ENCODE assay signal across 16 cellular contexts in genomic region chr18:56992777-56993176, GRCh38.
DNase-seq lines count a peak whose midpoint lies in the region; ATAC-seq and TF ChIP-seq lines count a peak whose summit lies in the region.
"Had no signal": no experiment of that assay in that cellular context is flagged by ENCODE, and none has a peak within 500 bp of the region (broad histone marks: within the 10 kb centered on the region; RNA-seq: fewer than 3 reads in every experiment).

No MANE protein-coding gene starts in this region.

- intact Hi-C loops in mammary epithelial cell (cut with micrococcal nuclease) = no loop called here

- H3K27ac ChIP-seq in mammary epithelial cell (ENCODE audit: insufficient read depth, low read depth, low read length) = no peak overlapping the region
- H3K27ac ChIP-seq: gastrocnemius medialis, skin epidermis, VCaP had no signal

- no peaks in the 10 kb centered on the region for H3K27me3 Mint-ChIP-seq in activated naive CD8-positive, alpha-beta T cell treated with anti-CD3 and anti-CD28 coated beads, Interleukin-2, amount 50 U/mL, for 24 hours
- no peaks in the 10 kb centered on the region for H3K27me3 Mint-ChIP-seq in activated naive CD8-positive, alpha-beta T cell treated with anti-CD3 and anti-CD28 coated beads for 36 hours

- CTCF ChIA-PET in mammary epithelial cell (lab: Charles Lee; ENCODE audit: low non-redundant PET) = no interaction called here

- H3K9me3 ChIP-seq in mammary epithelial cell (replicated peaks; ENCODE audit: insufficient read depth, low read length) = no peaks in the 10 kb centered on the region
- H3K9me3 ChIP-seq: gastrocnemius medialis had no signal

- no peak for DNase-seq in activated naive CD8-positive, alpha-beta T cell treated with anti-CD3 and anti-CD28 coated beads, Interleukin-2, amount 50 U/mL, for 24 hours
- DNase-seq in activated naive CD8-positive, alpha-beta T cell treated with anti-CD3 and anti-CD28 coated beads for 36 hours = no peak
- DNase-seq in NCI-H2081 treated with DMSO at 0.1 percent for 48 hours (lab: John Stamatoyannopoulos, UW) = peak; percentile 54
- peak; percentile 70 for DNase-seq in mammary epithelial cell
- DNase-seq in GM13976 (ENCODE audit: low spot score) = no peak
- DNase-seq in stimulated activated CD4-positive, alpha-beta T cell treated with anti-CD3 and anti-CD28 coated beads, Interleukin-1b, Interleukin-23, amount 100 ng/mL, for 48 hours = no peak
- DNase-seq: cortex of kidney; gastrocnemius medialis; KG1; Right ventricle myocardium superior; stimulated activated CD4-positive, alpha-beta T cell treated with anti-CD3 and anti-CD28 coated beads, Interleukin-4, amount 100 ng/mL, for 1 hour had no signal

- H3K36me3 Mint-ChIP-seq in activated naive CD8-positive, alpha-beta T cell treated with anti-CD3 and anti-CD28 coated beads, Interleukin-2, amount 50 U/mL, for 24 hours (ENCODE audit: low read depth) = peaks cover 7% of the 10 kb centered on the region
- H3K36me3 Mint-ChIP-seq in activated naive CD8-positive, alpha-beta T cell treated with anti-CD3 and anti-CD28 coated beads for 36 hours = peaks cover 6% of the 10 kb centered on the region

- in situ Hi-C loops in mammary epithelial cell (cut with MboI; ENCODE audit: low sequenced_read_pairs in 2 of 2) (no loop called here), GM13976 (cut with MboI; ENCODE audit: low sequenced_read_pairs, unreplicated experiment) (no loop called here)

- peaks cover 7% of the 10 kb centered on the region for H3K4me1 Mint-ChIP-seq in activated naive CD8-positive, alpha-beta T cell treated with anti-CD3 and anti-CD28 coated beads, Interleukin-2, amount 50 U/mL, for 24 hours
- no peaks in the 10 kb centered on the region for H3K4me1 Mint-ChIP-seq in activated naive CD8-positive, alpha-beta T cell treated with anti-CD3 and anti-CD28 coated beads for 36 hours
- H3K4me1 Mint-ChIP-seq: nephron had no signal

- no peak for TF ChIP-seq CTCF in mammary epithelial cell (conservative IDR thresholded peaks at IDR 0.05 in 1 of 2, IDR thresholded peaks at IDR 0.05 in 1 of 2; ENCODE audit: extremely low read depth in 1 of 2, insufficient read depth in 1 of 2, low read depth in 1 of 2, low read length in 2 of 2)
- no peak for TF ChIP-seq CTCF in GM13976 (IDR thresholded peaks at IDR 0.05; ENCODE audit: borderline replicate concordance, control extremely low read depth, extremely low read depth, insufficient read depth, missing control alignments)

- WGBS in mammary epithelial cell (ENCODE audit: low coverage, missing lambda C conversion rate) = 33% methylated on average over 1 of the region's 1 CpG

- no peaks in the 10 kb centered on the region for H3K36me3 ChIP-seq in mammary epithelial cell (ENCODE audit: insufficient read depth, low read length)
- H3K36me3 ChIP-seq: gastrocnemius medialis had no signal

- ATAC-seq in activated naive CD8-positive, alpha-beta T cell treated with anti-CD3 and anti-CD28 coated beads, Interleukin-2, amount 50 U/mL, for 24 hours = peak; percentile 72
- no peak for ATAC-seq in GM21737 (IDR thresholded peaks at IDR 0.05; ENCODE audit: unreplicated experiment)
- ATAC-seq: gastrocnemius medialis had no signal

- BruUV-seq in mammary epithelial cell (replicated peaks; lab: Mats Ljungman, UMichigan) = no TSS peak

- no peak overlapping the region for H3K4me3 ChIP-seq in mammary epithelial cell (replicated peaks in 1 of 3; ENCODE audit: insufficient read depth in 1 of 3, low read depth in 2 of 3, low read length in 3 of 3)
- H3K4me3 ChIP-seq: gastrocnemius medialis, skin epidermis had no signal

- H3K79me2 ChIP-seq in mammary epithelial cell (ENCODE audit: insufficient read depth, low read length) = no peaks in the 10 kb centered on the region

- H4K20me1 ChIP-seq in mammary epithelial cell (ENCODE audit: insufficient read depth, low read length) = no peaks in the 10 kb centered on the region

- no peak overlapping the region for H3K27ac Mint-ChIP-seq in activated naive CD8-positive, alpha-beta T cell treated with anti-CD3 and anti-CD28 coated beads, Interleukin-2, amount 50 U/mL, for 24 hours
- H3K27ac Mint-ChIP-seq in activated naive CD8-positive, alpha-beta T cell treated with anti-CD3 and anti-CD28 coated beads for 36 hours = no peak overlapping the region
- H3K27ac Mint-ChIP-seq: nephron; T-helper 1 cell treated with Interleukin-12 subunit alpha and Interleukin-12 subunit beta and Interleukin-4 antibody, amounts not matched to agents 30 μg/mL and 1 μg/mL, for 36 hours had no signal

- dilution Hi-C loops in mammary epithelial cell (cut with HindIII; ENCODE audit: low sequenced_read_pairs) = no loop called here

- no peaks in the 10 kb centered on the region for H3K9me3 Mint-ChIP-seq in activated naive CD8-positive, alpha-beta T cell treated with anti-CD3 and anti-CD28 coated beads, Interleukin-2, amount 50 U/mL, for 24 hours
- H3K9me3 Mint-ChIP-seq in activated naive CD8-positive, alpha-beta T cell treated with anti-CD3 and anti-CD28 coated beads for 36 hours = no peaks in the 10 kb centered on the region
- H3K9me3 Mint-ChIP-seq: nephron; T-helper 1 cell treated with Interleukin-12 subunit alpha and Interleukin-12 subunit beta and Interleukin-4 antibody, amounts not matched to agents 30 μg/mL and 1 μg/mL, for 36 hours had no signal

- H2AFZ ChIP-seq in mammary epithelial cell (ENCODE audit: low read depth, low read length) = no peak overlapping the region

- no peak overlapping the region for H3K4me3 Mint-ChIP-seq in activated naive CD8-positive, alpha-beta T cell treated with anti-CD3 and anti-CD28 coated beads, Interleukin-2, amount 50 U/mL, for 24 hours
- H3K4me3 Mint-ChIP-seq in activated naive CD8-positive, alpha-beta T cell treated with anti-CD3 and anti-CD28 coated beads for 36 hours = no peak overlapping the region
- H3K4me3 Mint-ChIP-seq: nephron; T-helper 1 cell treated with Interleukin-12 subunit alpha and Interleukin-12 subunit beta and Interleukin-4 antibody, amounts not matched to agents 30 μg/mL and 1 μg/mL, for 36 hours had no signal

- H3K27me3 ChIP-seq in mammary epithelial cell (ENCODE audit: insufficient read depth, low read length) = no peaks in the 10 kb centered on the region
- H3K27me3 ChIP-seq: gastrocnemius medialis had no signal

- no peak overlapping the region for H3K9ac ChIP-seq in mammary epithelial cell (ENCODE audit: insufficient read depth, low read length)

- H3K4me1 ChIP-seq in mammary epithelial cell (ENCODE audit: insufficient read depth, low read length) = peaks cover 5% of the 10 kb centered on the region
- H3K4me1 ChIP-seq: gastrocnemius medialis had no signal

- H3K4me2 ChIP-seq in mammary epithelial cell (ENCODE audit: insufficient read depth, low read depth, low read length) = peak overlapping the region; percentile 35

Comparison
In these comparisons a context has a peak if more than half of its experiments do, and no peak if none do; other contexts are left out.
1. DNase-seq: peak in NCI-H2081 treated with DMSO at 0.1 percent for 48 hours (single experiment) and mammary epithelial cell (single experiment); none in activated naive CD8-positive, alpha-beta T cell treated with anti-CD3 and anti-CD28 coated beads, Interleukin-2, amount 50 U/mL, for 24 hours (single experiment), activated naive CD8-positive, alpha-beta T cell treated with anti-CD3 and anti-CD28 coated beads for 36 hours (single experiment), GM13976 (single experiment) and stimulated activated CD4-positive, alpha-beta T cell treated with anti-CD3 and anti-CD28 coated beads, Interleukin-1b, Interleukin-23, amount 100 ng/mL, for 48 hours (single experiment).